8 cellular contexts compared by ENCODE assay signal in genomic region chr12:57127710-57128518, GRCh38. TPM values are rescaled to one million over a fixed set of nuclear protein-coding genes. Genes with fewer than 3 reads are reported as not detected.
A peak's percentile ranks its signal among the peaks of the same experiment; 100 is the strongest.
DNase-seq lines count a peak whose midpoint lies in the region; ATAC-seq and TF ChIP-seq lines count a peak whose summit lies in the region.

TSS of gene LRP1 (plus strand) at chr12:57128483. CDS start at chr12:57128965, 482 bp downstream.

- peak within 1 kb of the TSS; percentile 85 to 89 (median 88) for H3K4me3 Mint-ChIP-seq in T-cell

- DNase-seq in ELR (ENCODE audit: low read depth) (peak; percentile 84), MM.1S (peak; percentile 62), T-cell (peak; percentile 46 to 81 (median 70)), amygdala (lab: John Stamatoyannopoulos, UW) (peak in 53 of 56 donors; percentile 31 to 91 (median 73)), left cardiac atrium (peak; percentile 89), pons (ENCODE audit: low spot score) (peak; percentile 65), tibial artery (peak; percentile 89 to 95), GF-D8 (lab: John Stamatoyannopoulos, UW) (no peak)

- POLR2A ChIA-PET in T-cell (lab: Charles Lee): interaction anchor here (0.6 to 0.8 kb wide), 5 partner anchors 16 to 1417 kb away, joined by 3 to 7 read pairs (median 4); partner anchors contain the start of gene STAT6 (in 1 of the 2)

- H4K20me1 ChIP-seq in MM.1S (ENCODE audit: insufficient read depth, low read length): no peaks in the 10 kb centered on the region

- H3K27me3 ChIP-seq in MM.1S (replicated peaks; ENCODE audit: insufficient read depth, low read length) (peaks cover 39% of the 10 kb centered on the region), tibial artery (no peaks in the 10 kb centered on the region)

- CTCF ChIA-PET in T-cell (lab: Charles Lee): interaction anchor here (0.5 to 1.9 kb wide), 14 partner anchors 15 to 860 kb away, joined by 3 to 11 read pairs (median 4); partner anchors contain the start of genes NEMP1 (in 1 of the 2) and STAT6 (in 1 of the 2)

- no peaks in the 10 kb centered on the region for H3K79me2 ChIP-seq in MM.1S (ENCODE audit: low read length)

- H3K9me3 ChIP-seq in MM.1S (replicated peaks; ENCODE audit: insufficient read depth, low read length) (no peaks in the 10 kb centered on the region), tibial artery (no peaks in the 10 kb centered on the region)

- peaks cover 8 to 18% (median 15%) of the 10 kb centered on the region in 3 donors for H3K4me1 Mint-ChIP-seq in T-cell

- peak within 1 kb of the TSS; percentile 77 for H2AFZ ChIP-seq in MM.1S (ENCODE audit: low read length)

- peaks cover 0 to 3% of the 10 kb centered on the region in 2 donors for H3K27me3 Mint-ChIP-seq in T-cell

- H3K4me3 ChIP-seq in MM.1S (ENCODE audit: low read length) (peak within 1 kb of the TSS; percentile 75), tibial artery (peak within 1 kb of the TSS; percentile 94 to 96)

- no peak for TF ChIP-seq CTCF in MM.1S (IDR thresholded peaks at IDR 0.05; ENCODE audit: low read length)
- TF ChIP-seq CTCF in tibial artery (IDR thresholded peaks at IDR 0.05): no peak

- intact Hi-C loops in left cardiac atrium (cut with DNase I) (no loop called here), tibial artery (cut with DNase I; ENCODE audit: low total_unique reads) (loop anchor here (2.0 kb wide), 1 partner anchor 49 kb away; no protein-coding TSS in a partner anchor)

- H3K27ac Mint-ChIP-seq in T-cell: peak within 1 kb of the TSS; percentile 19 to 73

- H3F3A ChIP-seq in MM.1S (ENCODE audit: insufficient read depth, low read length): no peaks in the 10 kb centered on the region

- H3K9me3 Mint-ChIP-seq in T-cell: no peaks in the 10 kb centered on the region

- H3K27ac ChIP-seq in MM.1S (ENCODE audit: low read length) (no peak within 1 kb of the TSS), tibial artery (peak within 1 kb of the TSS; percentile 95 to 99)

- H3K4me2 ChIP-seq in MM.1S (ENCODE audit: low read depth, low read length): peak within 1 kb of the TSS; percentile 79

- peak within 1 kb of the TSS; percentile 29; the same call in 1 of the 2 replicates for H3K9ac ChIP-seq in MM.1S (ENCODE audit: low read length)

- H3K4me1 ChIP-seq in MM.1S (ENCODE audit: low read length) (peaks cover 9% of the 10 kb centered on the region; the same call in 1 of the 2 replicates), tibial artery (peaks cover 0 to 39% (median 36%) of the 10 kb centered on the region in 4 donors)

- H3K36me3 ChIP-seq in MM.1S (replicated peaks; ENCODE audit: insufficient read depth, low read length): no peaks in the 10 kb centered on the region
- H3K36me3 ChIP-seq in tibial artery: no peaks in the 10 kb centered on the region

- no peaks in the 10 kb centered on the region for H3K9me2 ChIP-seq in MM.1S (replicated peaks; ENCODE audit: insufficient read depth, low read length)

- ATAC-seq in T-cell (replicated peaks in 1 of 4): peak; percentile 67 to 72 (median 72)
- peak; percentile 80 to 81 for ATAC-seq in left cardiac atrium

- no peaks in the 10 kb centered on the region for H3K36me3 Mint-ChIP-seq in T-cell

RNA-seq across cellular contexts. Expression of gene LRP1, which starts in this region (rescaled TPM):
- total RNA-seq in T-cell (1 to 10 TPM; 5.9 to 8.1 (median 7.7) TPM), left cardiac atrium (100 to 1,000 TPM; 188 to 222 TPM)

Comparison
In these comparisons a context has a peak if more than half of its experiments do, and no peak if none do; other contexts are left out.
1. RNA of gene LRP1 (total RNA-seq): 188 to 222 TPM in left cardiac atrium; 5.9 to 8.1 TPM in T-cell; every median in the first group is over 10 times any median in the second.